Comparison of ENCODE assay signal across 26 cellular contexts in the genomic region with DNA sequence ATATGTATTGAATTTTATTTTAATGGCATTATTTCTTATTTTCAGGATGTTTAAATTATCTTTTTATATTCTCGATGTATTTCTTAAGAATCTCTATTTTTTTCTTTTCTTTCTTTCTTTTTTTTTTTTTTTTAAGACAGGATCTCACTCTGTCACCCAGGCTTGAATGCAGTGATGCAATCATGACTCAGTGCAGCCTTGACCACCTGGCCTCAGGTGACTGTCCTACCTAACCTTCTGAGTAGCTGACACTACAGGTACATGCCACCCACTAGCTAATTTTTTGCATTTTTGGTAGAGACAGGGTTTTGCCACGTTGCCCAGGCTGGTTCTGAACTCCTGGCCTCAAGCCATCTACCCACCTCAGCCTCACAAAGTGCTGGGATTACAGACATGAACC.
"Had no signal": no experiment of that assay in that cellular context is flagged by ENCODE, and none has a peak within 500 bp of the region (broad histone marks: within the 10 kb centered on the region; RNA-seq: fewer than 3 reads in every experiment).

No MANE protein-coding gene starts in this region.

- H3K27ac Mint-ChIP-seq: activated CD4-positive, alpha-beta T cell treated with anti-CD3 and anti-CD28 coated beads for 36 hours; activated naive CD8-positive, alpha-beta T cell; activated T-cell treated with anti-CD3 and anti-CD28 coated beads, Interleukin-2, amount 50 U/mL, for 24 hours; activated T-helper 2 cell treated with anti-CD3 and anti-CD28 coated beads, Interferon-gamma antibody, Interleukin-2, Interleukin-4, amounts not matched to agents 10 μg/mL and 5 μg/mL and 100 μg/mL, durations not matched to agents 14 hours and 24 hours and 36 hours; endodermal cell; natural killer cell treated with Interleukin-12 subunit alpha and Interleukin-12 subunit beta and Interleukin-15 and Interleukin-18, amount 100 ng/mL, for 72 hours; progenitor cell of endocrine pancreas; WTC11 had no signal

- H3K36me3 Mint-ChIP-seq: activated naive CD8-positive, alpha-beta T cell; natural killer cell treated with Interleukin-12 subunit alpha and Interleukin-12 subunit beta and Interleukin-15 and Interleukin-18, amount 100 ng/mL, for 72 hours had no signal

- H3K9me3 ChIP-seq: left ventricle myocardium inferior, thoracic aorta, upper lobe of left lung had no signal

- H3K27ac ChIP-seq: cardiac muscle cell, left ventricle myocardium inferior, thoracic aorta, upper lobe of left lung had no signal

- H3K27me3 Mint-ChIP-seq: activated naive CD8-positive, alpha-beta T cell; activated T-cell treated with anti-CD3 and anti-CD28 coated beads, Interleukin-2, amount 50 U/mL, for 24 hours had no signal

- DNase-seq: activated CD4-positive, alpha-beta T cell treated with anti-CD3 and anti-CD28 coated beads for 36 hours; activated CD4-positive, alpha-beta T cell treated with anti-CD3 and anti-CD28 coated beads, Interleukin-2, amount 50 U/mL, for 4 hours; activated CD8-positive, alpha-beta memory T cell treated with anti-CD3 and anti-CD28 coated beads for 24 hours; activated CD8-positive, alpha-beta memory T cell treated with anti-CD3 and anti-CD28 coated beads, Interleukin-2, amount 50 U/mL, for 4 hours; activated naive CD4-positive, alpha-beta T cell; activated T-cell treated with anti-CD3 and anti-CD28 coated beads, Interleukin-2, amount 50 U/mL, for 24 hours; amniotic stem cell; cortex of kidney; endodermal cell; foreskin fibroblast; glutamatergic neuron; hippocampal formation; kidney glomerular epithelial cell; left ventricle myocardium inferior; midbrain; stimulated activated CD4-positive, alpha-beta T cell treated with anti-CD3 and anti-CD28 coated beads, Interleukin-4, amount 100 ng/mL, for 24 hours; stimulated activated naive CD4-positive, alpha-beta T cell treated with Interleukin-2 at 50 U/mL for 16 hours; T-helper 9 cell; upper lobe of left lung had no signal

- ATAC-seq: activated CD4-positive, alpha-beta T cell treated with anti-CD3 and anti-CD28 coated beads for 36 hours; natural killer cell treated with Interleukin-12 subunit alpha and Interleukin-12 subunit beta and Interleukin-15 and Interleukin-18, amount 100 ng/mL, for 72 hours; WTC11 had no signal

- H3K4me3 Mint-ChIP-seq: activated CD4-positive, alpha-beta T cell treated with anti-CD3 and anti-CD28 coated beads for 36 hours; activated naive CD8-positive, alpha-beta T cell; activated T-cell treated with anti-CD3 and anti-CD28 coated beads, Interleukin-2, amount 50 U/mL, for 24 hours; endodermal cell; natural killer cell treated with Interleukin-12 subunit alpha and Interleukin-12 subunit beta and Interleukin-15 and Interleukin-18, amount 100 ng/mL, for 72 hours; WTC11 had no signal

- H3K36me3 ChIP-seq: cardiac muscle cell, left ventricle myocardium inferior, thoracic aorta, upper lobe of left lung had no signal

- H3K9me3 Mint-ChIP-seq: activated T-cell treated with anti-CD3 and anti-CD28 coated beads, Interleukin-2, amount 50 U/mL, for 24 hours; activated T-helper 2 cell treated with anti-CD3 and anti-CD28 coated beads, Interferon-gamma antibody, Interleukin-2, Interleukin-4, amounts not matched to agents 10 μg/mL and 5 μg/mL and 100 μg/mL, durations not matched to agents 14 hours and 24 hours and 36 hours; natural killer cell treated with Interleukin-12 subunit alpha and Interleukin-12 subunit beta and Interleukin-15 and Interleukin-18, amount 100 ng/mL, for 72 hours had no signal

- H3K4me1 ChIP-seq: left ventricle myocardium inferior, upper lobe of left lung had no signal

- H3K4me3 ChIP-seq: cardiac muscle cell, left ventricle myocardium inferior, thoracic aorta, upper lobe of left lung had no signal

- H3K27me3 ChIP-seq: cardiac muscle cell, upper lobe of left lung had no signal
